Comparison of ENCODE assay signal across 12 cellular contexts in genomic region chr10:33136271-33136670, GRCh38.
DNase-seq lines count a peak whose midpoint lies in the region; ATAC-seq and TF ChIP-seq lines count a peak whose summit lies in the region.
"Had no signal": no experiment of that assay in that cellular context is flagged by ENCODE, and none has a peak within 500 bp of the region (broad histone marks: within the 10 kb centered on the region; RNA-seq: fewer than 3 reads in every experiment).

No MANE protein-coding gene starts in this region.

- POLR2A ChIA-PET in Panc1 (lab: Charles Lee) (no interaction called here), HEK293T (lab: Yijun Ruan, JAX) (no interaction called here)

- in situ Hi-C loops in Panc1 (cut with HindIII; ENCODE audit: low pct_unique_long_range_greater_than_20kb, low sequenced_read_pairs), result no loop called here

- H3K9me3 Mint-ChIP-seq in stimulated activated naive CD8-positive, alpha-beta T cell treated with anti-CD3 and anti-CD28 coated beads, Interleukin-15, amount 100 ng/mL, for 72 hours, result no peaks in the 10 kb centered on the region
- H3K9me3 Mint-ChIP-seq: natural killer cell treated with Interleukin-12 subunit alpha and Interleukin-12 subunit beta and Interleukin-15 and Interleukin-18, amount 100 ng/mL, for 72 hours had no signal

- H3K4me1 ChIP-seq in Panc1 (ENCODE audit: control insufficient read depth, insufficient read depth, low read length), result peaks cover 19% of the 10 kb centered on the region
- H3K4me1 ChIP-seq in effector memory CD4-positive, alpha-beta T cell (ENCODE audit: control insufficient read depth, insufficient read depth, low read length, poor library complexity, severe bottlenecking), result peaks cover 86% of the 10 kb centered on the region

- no peak for ATAC-seq in Panc1
- peak; percentile 22 for ATAC-seq in stimulated activated naive CD8-positive, alpha-beta T cell treated with anti-CD3 and anti-CD28 coated beads, Interleukin-15, amount 100 ng/mL, for 72 hours
- no peak for ATAC-seq in GM21447 (IDR thresholded peaks at IDR 0.05; ENCODE audit: unreplicated experiment)

- DNase-seq in stimulated activated CD4-positive, alpha-beta T cell treated with anti-CD3 and anti-CD28 coated beads, Interleukin-15, amount 100 ng/mL, for 24 hours, result peak; percentile 30
- DNase-seq in stimulated activated CD4-positive, alpha-beta T cell treated with anti-CD3 and anti-CD28 coated beads, Interleukin-12 subunit alpha, Interleukin-12 subunit beta, amount 100 ng/mL, for 4 hours, result no peak
- DNase-seq in Panc1 (ENCODE audit: low read depth, low spot score) (no peak), T1000 (lab: John Stamatoyannopoulos, UW) (no peak), HEK293T (ENCODE audit: extremely low spot score) (no peak)
- DNase-seq in effector memory CD4-positive, alpha-beta T cell, result no peak
- peak in 1 of 2 donors; percentile 41 for DNase-seq in stimulated activated naive CD8-positive, alpha-beta T cell treated with anti-CD3 and anti-CD28 coated beads, Interleukin-15, amount 100 ng/mL, for 72 hours
- DNase-seq: NCI-H1105 treated with DMSO at 0.1 percent for 48 hours, SIG-M5 had no signal

- peak overlapping the region; percentile 94 to 97 for H3K27ac Mint-ChIP-seq in stimulated activated naive CD8-positive, alpha-beta T cell treated with anti-CD3 and anti-CD28 coated beads, Interleukin-15, amount 100 ng/mL, for 72 hours

- intact Hi-C loops in Panc1 (cut with micrococcal nuclease; ENCODE audit: unreplicated experiment), result no loop called here

- CTCF ChIA-PET in Panc1 (lab: Charles Lee), result no interaction called here
- CTCF ChIA-PET in HEK293T (lab: Yijun Ruan, JAX), result no interaction called here

- TF ChIP-seq CTCF in Panc1 (IDR thresholded peaks at IDR 0.05), result no peak

- H3K36me3 ChIP-seq in Panc1 (ENCODE audit: control insufficient read depth, insufficient read depth, low read length), result no peaks in the 10 kb centered on the region
- no peaks in the 10 kb centered on the region for H3K36me3 ChIP-seq in effector memory CD4-positive, alpha-beta T cell (ENCODE audit: control insufficient read depth, insufficient read depth, low read length)
- H3K36me3 ChIP-seq: BLaER1 treated with 17β-estradiol and CSF1 and Interleukin-3, amounts not matched to agents 10 nM and 100 nM had no signal

- peak overlapping the region; percentile 70; the same call in 1 of the 2 replicates for H3K27ac ChIP-seq in Panc1 (ENCODE audit: low read length)
- H3K27ac ChIP-seq in effector memory CD4-positive, alpha-beta T cell (ENCODE audit: insufficient read depth, low read length, poor library complexity, severe bottlenecking), result peak overlapping the region; percentile 95
- H3K27ac ChIP-seq: BLaER1 treated with 17β-estradiol and CSF1 and Interleukin-3, amounts not matched to agents 10 nM and 100 nM had no signal

- no peak overlapping the region for H3K4me3 ChIP-seq in Panc1 (ENCODE audit: low read depth in 2 of 2, low read length in 2 of 2)
- H3K4me3 ChIP-seq in effector memory CD4-positive, alpha-beta T cell (ENCODE audit: insufficient read depth, low read depth, low read length, poor library complexity, severe bottlenecking), result no peak overlapping the region
- H3K4me3 ChIP-seq: BLaER1 treated with 17β-estradiol and CSF1 and Interleukin-3, amounts not matched to agents 10 nM and 100 nM had no signal

- no peaks in the 10 kb centered on the region for H3K27me3 ChIP-seq in Panc1 (ENCODE audit: control insufficient read depth, insufficient read depth, low read length)
- H3K27me3 ChIP-seq in effector memory CD4-positive, alpha-beta T cell (replicated peaks; ENCODE audit: control insufficient read depth, insufficient read depth, low read length, poor library complexity, severe bottlenecking), result no peaks in the 10 kb centered on the region
- H3K27me3 ChIP-seq: BLaER1 treated with 17β-estradiol and CSF1 and Interleukin-3, amounts not matched to agents 10 nM and 100 nM had no signal

- H3K27me3 Mint-ChIP-seq in stimulated activated naive CD8-positive, alpha-beta T cell treated with anti-CD3 and anti-CD28 coated beads, Interleukin-15, amount 100 ng/mL, for 72 hours, result no peaks in the 10 kb centered on the region
- H3K27me3 Mint-ChIP-seq: natural killer cell treated with Interleukin-12 subunit alpha and Interleukin-12 subunit beta and Interleukin-15 and Interleukin-18, amount 100 ng/mL, for 72 hours had no signal

- H3K4me1 Mint-ChIP-seq in stimulated activated naive CD8-positive, alpha-beta T cell treated with anti-CD3 and anti-CD28 coated beads, Interleukin-15, amount 100 ng/mL, for 72 hours, result peaks cover 94% of the 10 kb centered on the region

- BruUV-seq in Panc1 (replicated peaks; lab: Mats Ljungman, UMichigan), result no TSS peak

- no peaks in the 10 kb centered on the region for H3K9me3 ChIP-seq in Panc1 (ENCODE audit: control insufficient read depth, insufficient read depth, low read depth, low read length)
- no peaks in the 10 kb centered on the region for H3K9me3 ChIP-seq in effector memory CD4-positive, alpha-beta T cell (ENCODE audit: control insufficient read depth, low read length)
- H3K9me3 ChIP-seq: BLaER1 treated with 17β-estradiol and CSF1 and Interleukin-3, amounts not matched to agents 10 nM and 100 nM had no signal

- H3K4me3 Mint-ChIP-seq in stimulated activated naive CD8-positive, alpha-beta T cell treated with anti-CD3 and anti-CD28 coated beads, Interleukin-15, amount 100 ng/mL, for 72 hours, result peak overlapping the region; percentile 39 to 47
- H3K4me3 Mint-ChIP-seq: natural killer cell treated with Interleukin-12 subunit alpha and Interleukin-12 subunit beta and Interleukin-15 and Interleukin-18, amount 100 ng/mL, for 72 hours had no signal

TF ChIP-seq in HEK293T, 16 proteins besides CTCF, POLR2A, EP300 and RAD21:
- TF ChIP-seq NFRKB (IDR thresholded peaks at IDR 0.05) (no peak), HDGF (IDR thresholded peaks at IDR 0.05; ENCODE audit: borderline replicate concordance) (no peak), FOXA1 (IDR thresholded peaks at IDR 0.05) (no peak), PKNOX1 (IDR thresholded peaks at IDR 0.05) (no peak), SP1 (IDR thresholded peaks at IDR 0.05) (no peak), L3MBTL2 (conservative IDR thresholded peaks at IDR 0.05) (no peak), BHLHE40 (IDR thresholded peaks at IDR 0.05; ENCODE audit: borderline replicate concordance) (no peak), ZNF384 (IDR thresholded peaks at IDR 0.05) (no peak), LEF1 (IDR thresholded peaks at IDR 0.05; ENCODE audit: borderline replicate concordance) (no peak), ARNT (IDR thresholded peaks at IDR 0.05) (no peak), ELF4 (IDR thresholded peaks at IDR 0.05) (no peak), CTBP1 (IDR thresholded peaks at IDR 0.05; ENCODE audit: borderline replicate concordance) (no peak)
